ENCODE assay signal across 20 cellular contexts in genomic region chr2:41337956-41338355, GRCh38.
DNase-seq lines count a peak whose midpoint lies in the region; ATAC-seq, FAIRE-seq and TF ChIP-seq lines count a peak whose summit lies in the region.
"Had no signal": no experiment of that assay in that cellular context is flagged by ENCODE, and none has a peak within 500 bp of the region (broad histone marks: within the 10 kb centered on the region; RNA-seq: fewer than 3 reads in every experiment).

No MANE protein-coding gene starts in this region.

- CTCF ChIA-PET in HepG2 (lab: Yijun Ruan, JAX; ENCODE audit: low intra/inter-chr PET ratio, low total read pairs): no interaction called here

- no peaks in the 10 kb centered on the region for H3K79me2 ChIP-seq in HepG2 (ENCODE audit: insufficient read depth, low read length)
- no peaks in the 10 kb centered on the region for H3K79me2 ChIP-seq in neural progenitor cell (ENCODE audit: low read depth)

- H3K4me3 ChIP-seq in HepG2 (replicated peaks in 1 of 3; ENCODE audit: insufficient read depth in 1 of 3, low read depth in 2 of 3, low read length in 3 of 3): no peak overlapping the region
- no peak overlapping the region for H3K4me3 ChIP-seq in right lobe of liver
- H3K4me3 ChIP-seq in endodermal cell (ENCODE audit: low read length): no peak overlapping the region
- no peak overlapping the region for H3K4me3 ChIP-seq in neural progenitor cell
- H3K4me3 ChIP-seq: A549, GM23248 had no signal

- no peaks in the 10 kb centered on the region for H3F3A ChIP-seq in neural progenitor cell (ENCODE audit: low read depth)

- peaks cover 4% of the 10 kb centered on the region for H3K9me3 Mint-ChIP-seq in endodermal cell
- H3K9me3 Mint-ChIP-seq in neural progenitor cell: no peaks in the 10 kb centered on the region
- H3K9me3 Mint-ChIP-seq: CD4-positive, alpha-beta T cell had no signal

- H3K27ac Mint-ChIP-seq in endodermal cell (peak overlapping the region; percentile 27), neural progenitor cell (no peak overlapping the region)
- H3K27ac Mint-ChIP-seq: CD4-positive, alpha-beta T cell had no signal

- WGBS in HepG2 (ENCODE audit: low lambda C conversion rate): 6% methylated on average over 4 of the region's 4 CpGs
- WGBS in right lobe of liver (ENCODE audit: insufficient coverage, low coverage, low lambda C conversion rate, missing lambda C conversion rate): 43% methylated on average over 4 of the region's 4 CpGs
- 75 to 100% methylated on average over 1 to 3 of the region's 4 CpGs for WGBS in endodermal cell (ENCODE audit: insufficient coverage in 1 of 2, insufficient read length in 1 of 2), 2 experiments

- no peak for ATAC-seq in HepG2
- no peak for ATAC-seq in right lobe of liver
- ATAC-seq in GM21528 (IDR thresholded peaks at IDR 0.05; ENCODE audit: low FRiP score, unreplicated experiment): no peak
- no peak for ATAC-seq in HG03045 (IDR thresholded peaks at IDR 0.05; ENCODE audit: unreplicated experiment)
- no peak for ATAC-seq in GM21723 (IDR thresholded peaks at IDR 0.05; ENCODE audit: unreplicated experiment)
- ATAC-seq: A549 had no signal

- no peaks in the 10 kb centered on the region for H3K36me3 ChIP-seq in HepG2 (replicated peaks in 1 of 2; ENCODE audit: control insufficient read depth in 1 of 2, insufficient read depth in 2 of 2, low read length in 2 of 2)
- no peaks in the 10 kb centered on the region for H3K36me3 ChIP-seq in right lobe of liver
- H3K36me3 ChIP-seq in endodermal cell (ENCODE audit: control insufficient read depth, insufficient read depth, low read length): no peaks in the 10 kb centered on the region
- no peaks in the 10 kb centered on the region for H3K36me3 ChIP-seq in neural progenitor cell

- no peak for TF ChIP-seq CTCF in HepG2 (CRISPR knock-in tag; IDR thresholded peaks at IDR 0.05)
- TF ChIP-seq CTCF in right lobe of liver (IDR thresholded peaks at IDR 0.05): no peak
- TF ChIP-seq CTCF in endodermal cell (conservative IDR thresholded peaks at IDR 0.05): no peak
- TF ChIP-seq CTCF in neural progenitor cell (IDR thresholded peaks at IDR 0.05): no peak

- no peak for TF ChIP-seq EP300 in HepG2 (IDR thresholded peaks at IDR 0.05; ENCODE audit: low read depth in 2 of 2, low read length in 2 of 2)
- TF ChIP-seq EP300 in HepG2 (CRISPR knock-in tag; IDR thresholded peaks at IDR 0.05; ENCODE audit: borderline replicate concordance): no peak

- H3K27me3 Mint-ChIP-seq in endodermal cell (ENCODE audit: insufficient read depth) (no peaks in the 10 kb centered on the region), neural progenitor cell (ENCODE audit: insufficient read depth, low read depth) (peaks cover 5% of the 10 kb centered on the region)
- H3K27me3 Mint-ChIP-seq: CD4-positive, alpha-beta T cell had no signal

- TF ChIP-seq RAD21 in HepG2 (CRISPR knock-in tag; IDR thresholded peaks at IDR 0.05): no peak

- no peak overlapping the region for H3K9ac ChIP-seq in HepG2 (ENCODE audit: insufficient read depth, low read depth, low read length)
- no peak overlapping the region for H3K9ac ChIP-seq in endodermal cell (ENCODE audit: extremely low read depth, low read length, poor library complexity, severe bottlenecking)
- H3K9ac ChIP-seq in neural progenitor cell: no peak overlapping the region
- H3K9ac ChIP-seq: GM23248 had no signal

- FAIRE-seq in HepG2 (lab: Jason Lieb, UNC): no peak
- FAIRE-seq: A549, D721Med, GM12892, GM18507 had no signal

- H3K4me3 Mint-ChIP-seq in endodermal cell (no peak overlapping the region), neural progenitor cell (no peak overlapping the region)
- H3K4me3 Mint-ChIP-seq: CD4-positive, alpha-beta T cell had no signal

- intact Hi-C loops in HepG2 (cut with micrococcal nuclease; ENCODE audit: unreplicated experiment) (no loop called here), right lobe of liver (cut with DNase I) (no loop called here)

- H3K4me1 Mint-ChIP-seq in endodermal cell (peaks cover 3% of the 10 kb centered on the region), neural progenitor cell (peaks cover 3% of the 10 kb centered on the region)

- H3K27ac ChIP-seq in HepG2 (ENCODE audit: extremely low read length, insufficient read depth, low read length) (no peak overlapping the region), right lobe of liver (no peak overlapping the region), endodermal cell (ENCODE audit: low read depth, low read length) (no peak overlapping the region), neural progenitor cell (no peak overlapping the region)
- H3K27ac ChIP-seq: 22Rv1, A549, C4-2B, GM23248 had no signal

- H3K9me3 ChIP-seq in HepG2 (ENCODE audit: low read length) (no peaks in the 10 kb centered on the region), right lobe of liver (no peaks in the 10 kb centered on the region), endodermal cell (ENCODE audit: control insufficient read depth, low read length) (no peaks in the 10 kb centered on the region), neural progenitor cell (ENCODE audit: low read depth) (no peaks in the 10 kb centered on the region)
- H3K9me3 ChIP-seq: A549, Caco-2 had no signal

- DNase-seq in HepG2 (ENCODE audit: low spot score) (no peak), right lobe of liver (no peak), endodermal cell (peak; percentile 43), neural progenitor cell (ENCODE audit: low spot score) (no peak)
- DNase-seq: AML-193; Caco-2; CD4-positive, alpha-beta T cell; DMS79; GDM1; GM23248; H7 had no signal

- BruUV-seq in HepG2 (replicated peaks; lab: Mats Ljungman, UMichigan): no TSS peak

- TF ChIP-seq POLR2A in HepG2 (IDR thresholded peaks at IDR 0.05; ENCODE audit: insufficient read depth in 1 of 2, low read depth in 2 of 2, low read length in 2 of 2) (no peak), right lobe of liver (IDR thresholded peaks at IDR 0.05) (no peak)

- in situ Hi-C loops in HepG2 (cut with HindIII; ENCODE audit: extremely low pct_ligation_motif_present, low pct_unique_long_range_greater_than_20kb): no loop called here

- no peaks in the 10 kb centered on the region for H3K36me3 Mint-ChIP-seq in endodermal cell (ENCODE audit: low read depth)
- H3K36me3 Mint-ChIP-seq in neural progenitor cell: no peaks in the 10 kb centered on the region

- H4K20me1 ChIP-seq in HepG2 (ENCODE audit: insufficient read depth, low read length): no peaks in the 10 kb centered on the region
- H4K20me1 ChIP-seq in neural progenitor cell (ENCODE audit: low read depth): no peaks in the 10 kb centered on the region

- H3K4me1 ChIP-seq in HepG2 (ENCODE audit: insufficient read depth, low read length) (no peaks in the 10 kb centered on the region), right lobe of liver (no peaks in the 10 kb centered on the region), endodermal cell (ENCODE audit: control insufficient read depth, insufficient read depth, low read length) (no peaks in the 10 kb centered on the region), neural progenitor cell (peaks cover 3% of the 10 kb centered on the region)
- H3K4me1 ChIP-seq: A549, Caco-2 had no signal

- H3K27me3 ChIP-seq in HepG2 (ENCODE audit: control insufficient read depth in 1 of 2, insufficient read depth in 2 of 2, low read length in 2 of 2) (no peaks in the 10 kb centered on the region), right lobe of liver (no peaks in the 10 kb centered on the region), endodermal cell (ENCODE audit: control insufficient read depth, insufficient read depth, low read length, poor library complexity, severe bottlenecking) (no peaks in the 10 kb centered on the region), neural progenitor cell (no peaks in the 10 kb centered on the region)

- POLR2A ChIA-PET in HepG2 (lab: Yijun Ruan, JAX): no interaction called here

- H2AFZ ChIP-seq in HepG2 (ENCODE audit: low read length) (no peak overlapping the region), neural progenitor cell (replicated peaks) (peak overlapping the region; percentile 14)
- H2AFZ ChIP-seq: GM23248 had no signal

- H3K4me2 ChIP-seq in HepG2 (ENCODE audit: low read depth, low read length) (no peak overlapping the region), neural progenitor cell (no peak overlapping the region)
- H3K4me2 ChIP-seq: A549 had no signal

TF ChIP-seq in HepG2, 621 proteins besides CTCF, POLR2A, EP300 and RAD21:
- TF ChIP-seq ATF5 (CRISPR knock-in tag; IDR thresholded peaks at IDR 0.05; ENCODE audit: low read depth): no peak
- TF ChIP-seq ZNF780A (CRISPR knock-in tag; IDR thresholded peaks at IDR 0.05): no peak
- TF ChIP-seq UBTF (CRISPR knock-in tag; IDR thresholded peaks at IDR 0.05): no peak
- TF ChIP-seq HNRNPK (IDR thresholded peaks at IDR 0.05; ENCODE audit: low read depth, low read length, poor library complexity, severe bottlenecking): peak; percentile 97
- TF ChIP-seq PCBP1 (IDR thresholded peaks at IDR 0.05; ENCODE audit: borderline replicate concordance, low read depth, low read length): 0 out of 2 replicates have a peak, but pooled peaks have one; percentile 71
